1 cellular context compared by ENCODE assay signal in the genomic region with DNA sequence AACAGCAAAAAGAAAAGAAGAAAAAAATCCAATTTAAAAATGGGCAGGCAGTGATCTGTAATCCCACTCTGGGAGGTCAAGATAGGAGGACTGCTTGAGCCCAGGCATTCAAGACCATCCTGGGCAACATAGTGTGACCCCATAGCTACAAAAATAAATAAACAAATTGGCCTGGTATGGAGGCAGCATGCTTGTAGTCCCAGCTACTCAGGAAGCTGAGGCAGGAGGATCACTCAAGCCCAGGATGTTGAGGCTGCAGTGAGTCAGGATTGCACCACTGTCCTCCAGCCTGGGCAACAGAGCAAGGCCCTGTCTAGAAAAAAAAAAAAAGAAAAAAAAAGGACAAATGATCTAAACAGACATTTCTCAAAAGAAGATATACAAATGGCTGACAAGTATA.
TF ChIP-seq lines count a peak whose summit lies in the region.

No MANE protein-coding gene starts in this region.

TF ChIP-seq in HEK293, 187 proteins besides CTCF, POLR2A, EP300 and RAD21 (continued from another document):
- TF ChIP-seq, protein P1, sequence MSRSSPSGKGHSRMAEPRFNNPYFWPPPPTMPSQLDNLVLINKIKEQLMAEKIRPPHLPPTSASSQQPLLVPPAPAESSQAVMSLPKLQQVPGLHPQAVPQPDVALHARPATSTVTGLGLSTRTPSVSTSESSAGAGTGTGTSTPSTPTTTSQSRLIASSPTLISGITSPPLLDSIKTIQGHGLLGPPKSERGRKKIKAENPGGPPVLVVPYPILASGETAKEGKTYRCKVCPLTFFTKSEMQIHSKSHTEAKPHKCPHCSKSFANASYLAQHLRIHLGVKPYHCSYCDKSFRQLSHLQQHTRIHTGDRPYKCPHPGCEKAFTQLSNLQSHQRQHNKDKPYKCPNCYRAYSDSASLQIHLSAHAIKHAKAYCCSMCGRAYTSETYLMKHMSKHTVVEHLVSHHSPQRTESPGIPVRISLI (tag by site-specific recombination; IDR thresholded peaks at IDR 0.05) = 0 out of 2 replicates have a peak, but pooled peaks have one; percentile 39
- TF ChIP-seq, protein P2, sequence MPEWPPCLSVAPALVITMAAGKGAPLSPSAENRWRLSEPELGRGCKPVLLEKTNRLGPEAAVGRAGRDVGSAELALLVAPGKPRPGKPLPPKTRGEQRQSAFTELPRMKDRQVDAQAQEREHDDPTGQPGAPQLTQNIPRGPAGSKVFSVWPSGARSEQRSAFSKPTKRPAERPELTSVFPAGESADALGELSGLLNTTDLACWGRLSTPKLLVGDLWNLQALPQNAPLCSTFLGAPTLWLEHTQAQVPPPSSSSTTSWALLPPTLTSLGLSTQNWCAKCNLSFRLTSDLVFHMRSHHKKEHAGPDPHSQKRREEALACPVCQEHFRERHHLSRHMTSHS (tag by site-specific recombination; IDR thresholded peaks at IDR 0.05) = no peak
- no peak for TF ChIP-seq ZNF600 (tag by site-specific recombination; IDR thresholded peaks at IDR 0.05)
- no peak for TF ChIP-seq KLF16 (tag by site-specific recombination; IDR thresholded peaks at IDR 0.05)
- TF ChIP-seq SETDB1 (IDR thresholded peaks at IDR 0.05; ENCODE audit: insufficient read length, low read length) = no peak
- TF ChIP-seq, protein P3, sequence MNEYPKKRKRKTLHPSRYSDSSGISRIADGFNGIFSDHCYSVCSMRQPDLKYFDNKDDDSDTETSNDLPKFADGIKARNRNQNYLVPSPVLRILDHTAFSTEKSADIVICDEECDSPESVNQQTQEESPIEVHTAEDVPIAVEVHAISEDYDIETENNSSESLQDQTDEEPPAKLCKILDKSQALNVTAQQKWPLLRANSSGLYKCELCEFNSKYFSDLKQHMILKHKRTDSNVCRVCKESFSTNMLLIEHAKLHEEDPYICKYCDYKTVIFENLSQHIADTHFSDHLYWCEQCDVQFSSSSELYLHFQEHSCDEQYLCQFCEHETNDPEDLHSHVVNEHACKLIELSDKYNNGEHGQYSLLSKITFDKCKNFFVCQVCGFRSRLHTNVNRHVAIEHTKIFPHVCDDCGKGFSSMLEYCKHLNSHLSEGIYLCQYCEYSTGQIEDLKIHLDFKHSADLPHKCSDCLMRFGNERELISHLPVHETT (tag by site-specific recombination; IDR thresholded peaks at IDR 0.05) = no peak
- peak; percentile 64 for TF ChIP-seq ZIC2 (tag by site-specific recombination; IDR thresholded peaks at IDR 0.05)
- TF ChIP-seq WT1 (tag by site-specific recombination; IDR thresholded peaks at IDR 0.05) = no peak
- TF ChIP-seq BCL11A (tag by site-specific recombination; IDR thresholded peaks at IDR 0.05; ENCODE audit: low read depth) = no peak
- 0 out of 2 replicates have a peak, but pooled peaks have one; percentile 31 for TF ChIP-seq ZNF394 (tag by site-specific recombination; IDR thresholded peaks at IDR 0.05; ENCODE audit: borderline replicate concordance)
- TF ChIP-seq ZNF48 (tag by site-specific recombination; IDR thresholded peaks at IDR 0.05) = no peak
TF ChIP-seq in HEK293: peak in this region for 7.
